Comparison of ENCODE assay signal across 8 cellular contexts in the genomic region with DNA sequence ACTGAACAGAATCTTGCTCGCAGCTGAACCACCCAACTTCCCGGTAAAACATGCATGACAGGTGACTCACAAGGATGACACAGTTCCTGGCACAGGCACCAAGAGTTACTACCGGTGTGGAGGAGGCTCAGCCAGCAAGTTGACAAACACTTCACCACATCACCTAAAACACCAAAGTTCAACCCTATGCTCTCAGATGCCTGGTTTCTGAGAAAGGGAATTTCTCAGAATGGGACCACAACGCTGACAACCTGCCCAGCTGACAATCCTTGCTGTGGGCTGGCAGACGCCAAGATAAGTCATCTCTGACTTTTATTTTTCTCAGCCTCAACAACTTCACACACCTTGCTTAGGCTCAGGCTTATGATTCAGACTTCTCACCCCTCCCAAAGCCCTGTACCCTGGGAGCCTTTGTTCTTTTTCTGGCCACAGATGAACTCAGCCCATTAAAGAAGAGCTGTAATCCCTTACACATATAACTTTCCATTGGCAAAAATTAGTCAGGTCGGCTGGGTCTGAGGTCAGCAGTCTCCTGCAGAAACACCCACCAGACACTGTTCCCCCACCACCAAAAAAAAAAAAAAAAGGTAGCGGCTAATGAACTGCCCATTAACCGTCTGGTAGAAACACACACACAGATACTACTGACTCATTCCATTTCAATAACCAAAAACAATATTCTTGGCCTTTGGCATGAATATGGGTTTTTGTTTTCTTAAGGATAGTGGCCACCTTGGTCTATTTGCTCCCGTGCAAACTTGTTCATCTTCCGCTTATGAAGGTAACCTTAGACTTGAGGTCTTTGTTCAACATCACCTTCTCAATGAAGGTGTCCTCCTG. TPM values are rescaled to one million over a fixed set of nuclear protein-coding genes. Genes with fewer than 3 reads are reported as not detected.
DNase-seq lines count a peak whose midpoint lies in the region; ATAC-seq and TF ChIP-seq lines count a peak whose summit lies in the region.

No MANE protein-coding gene starts in this region.

- H3K4me1 ChIP-seq in PC-9 (replicated peaks; ENCODE audit: insufficient read depth), result peaks cover 78% of the 10 kb centered on the region
- H3K4me1 ChIP-seq in lung (ENCODE audit: control insufficient read depth in 2 of 2, insufficient read depth in 2 of 2, low read length in 2 of 2), result no peaks in the 10 kb centered on the region
- no peaks in the 10 kb centered on the region for H3K4me1 ChIP-seq in Karpas-422 (ENCODE audit: low read length)

- H3K27ac ChIP-seq in PC-9 (peak overlapping the region; percentile 99), lung (ENCODE audit: low read depth in 1 of 2, low read length in 1 of 2) (no peak overlapping the region), Karpas-422 (ENCODE audit: low read length) (no peak overlapping the region)

- no peak overlapping the region for H3K9ac ChIP-seq in Karpas-422 (ENCODE audit: low read length)

- intact Hi-C loops in PC-9 (cut with micrococcal nuclease; ENCODE audit: unreplicated experiment), result loop anchor here (1.0 kb wide), 1 partner anchor 11 kb away; no protein-coding TSS in a partner anchor

- peak; percentile 79 for ATAC-seq in lung (ENCODE audit: insufficient read depth, low FRiP score)

- CTCF ChIA-PET in PC-9 (lab: Charles Lee), result interaction anchor here (0.7 to 1.1 kb wide), 2 partner anchors 205 to 226 kb away, joined by 3 to 8 read pairs; no protein-coding TSS in a partner anchor

- WGBS in lung, 2 donors, result 60 to 70% methylated on average over 10 of the region's 10 CpGs

- no peak overlapping the region; the same call in 1 of the 2 replicates for H3K4me3 ChIP-seq in PC-9
- no peak overlapping the region for H3K4me3 ChIP-seq in lung
- H3K4me3 ChIP-seq in Karpas-422 (ENCODE audit: low read length), result no peak overlapping the region

- H3K27me3 ChIP-seq in PC-9 (ENCODE audit: insufficient read depth, low read depth) (no peaks in the 10 kb centered on the region), lung (ENCODE audit: control insufficient read depth, insufficient read depth) (no peaks in the 10 kb centered on the region), Karpas-422 (ENCODE audit: low read length) (no peaks in the 10 kb centered on the region)

- peak; percentile 46 for DNase-seq in GM03348 (ENCODE audit: low spot score)
- peak; percentile 66 to 93 for DNase-seq in PC-9
- peak; percentile 90 for DNase-seq in activated effector memory CD4-positive, alpha-beta T cell treated with anti-CD3 and anti-CD28 coated beads, Interleukin-2, amount 50 U/mL, for 16 hours
- no peak for DNase-seq in lung (ENCODE audit: low spot score)
- DNase-seq in stimulated activated naive CD4-positive, alpha-beta T cell treated with Interleukin-2 at 50 U/mL for 16 hours (lab: John Stamatoyannopoulos, UW), result peak; percentile 79
- DNase-seq in NCI-H146 treated with DMSO at 0.1 percent for 48 hours (lab: John Stamatoyannopoulos, UW; ENCODE audit: unreplicated experiment), result no peak
- no peak for DNase-seq in NCI-H1417 (lab: John Stamatoyannopoulos, UW)
- DNase-seq in Karpas-422, result no peak

- no TSS peak for BruUV-seq in PC-9 (replicated peaks; lab: Mats Ljungman, UMichigan)

- no peak for TF ChIP-seq CTCF in PC-9 (conservative IDR thresholded peaks at IDR 0.05)
- TF ChIP-seq CTCF in lung (IDR thresholded peaks at IDR 0.05; ENCODE audit: control extremely low read depth, extremely low read depth), result no peak

- H3K4me2 ChIP-seq in PC-9 (peak overlapping the region; percentile 53), Karpas-422 (ENCODE audit: low read depth, low read length, poor library complexity, severe bottlenecking) (no peak overlapping the region)

- H4K20me1 ChIP-seq in PC-9 (ENCODE audit: insufficient read depth), result no peaks in the 10 kb centered on the region
- H4K20me1 ChIP-seq in Karpas-422 (ENCODE audit: insufficient read depth, low read depth, low read length), result no peaks in the 10 kb centered on the region

- H3K9me2 ChIP-seq in PC-9 (ENCODE audit: insufficient read depth) (no peaks in the 10 kb centered on the region), Karpas-422 (replicated peaks; ENCODE audit: insufficient read depth, low read length) (no peaks in the 10 kb centered on the region)

- no peaks in the 10 kb centered on the region for H3K36me3 ChIP-seq in PC-9 (ENCODE audit: low read depth)
- H3K36me3 ChIP-seq in lung (ENCODE audit: control insufficient read depth in 2 of 2, insufficient read depth in 2 of 2, low read length in 2 of 2), result no peaks in the 10 kb centered on the region
- H3K36me3 ChIP-seq in Karpas-422 (ENCODE audit: insufficient read depth, low read length), result no peaks in the 10 kb centered on the region

- H3K9me3 ChIP-seq in PC-9 (ENCODE audit: insufficient read depth, low read depth) (no peaks in the 10 kb centered on the region), lung (ENCODE audit: control insufficient read depth in 2 of 2, insufficient read depth in 1 of 2, low read length in 1 of 2) (peaks cover 0 to under 1% of the 10 kb centered on the region in 2 donors), Karpas-422 (ENCODE audit: low read length) (no peaks in the 10 kb centered on the region)

- H2AFZ ChIP-seq in PC-9 (no peak overlapping the region), Karpas-422 (ENCODE audit: low read length) (no peak overlapping the region)

- POLR2A ChIA-PET in PC-9 (lab: Charles Lee; ENCODE audit: unreplicated experiment), result interaction anchor here (0.6 kb wide), 2 partner anchors 74 to 360 kb away, joined by 4 to 5 read pairs; no protein-coding TSS in a partner anchor

- H3K79me2 ChIP-seq in PC-9 (ENCODE audit: low read depth), result no peaks in the 10 kb centered on the region
- H3K79me2 ChIP-seq in Karpas-422 (ENCODE audit: low read length), result no peaks in the 10 kb centered on the region

- H3F3A ChIP-seq in PC-9 (ENCODE audit: insufficient read depth, low read depth), result peaks cover 66% of the 10 kb centered on the region

RNA-seq across cellular contexts. Expression of a gene that starts 10.8 kb away (rescaled TPM):
- total RNA-seq in PC-9 (2021), result 19.7 and 22.5 TPM in 2 replicates
- 10 to 100 TPM; 15.3 to 58.0 TPM for total RNA-seq in lung
- 1 to 10 TPM; 3.5 to 8.3 TPM for polyA plus RNA-seq in lung
- total RNA-seq in Karpas-422 (2014; rRNA removed; shearing (Covaris generic); ENCODE audit: low replicate concordance), result 0.63 and 1.6 TPM in 2 replicates

Comparison
In these comparisons a context has a peak if more than half of its experiments do, and no peak if none do; other contexts are left out.
1. DNase-seq: peak in GM03348 (single experiment), PC-9 (2 of 2), activated effector memory CD4-positive, alpha-beta T cell treated with anti-CD3 and anti-CD28 coated beads, Interleukin-2, amount 50 U/mL, for 16 hours (single experiment) and stimulated activated naive CD4-positive, alpha-beta T cell treated with Interleukin-2 at 50 U/mL for 16 hours (single experiment); none in lung (single experiment), NCI-H146 treated with DMSO at 0.1 percent for 48 hours (single experiment), NCI-H1417 (0 of 3) and Karpas-422 (single experiment).